7 cellular contexts compared by ENCODE assay signal in the genomic region with DNA sequence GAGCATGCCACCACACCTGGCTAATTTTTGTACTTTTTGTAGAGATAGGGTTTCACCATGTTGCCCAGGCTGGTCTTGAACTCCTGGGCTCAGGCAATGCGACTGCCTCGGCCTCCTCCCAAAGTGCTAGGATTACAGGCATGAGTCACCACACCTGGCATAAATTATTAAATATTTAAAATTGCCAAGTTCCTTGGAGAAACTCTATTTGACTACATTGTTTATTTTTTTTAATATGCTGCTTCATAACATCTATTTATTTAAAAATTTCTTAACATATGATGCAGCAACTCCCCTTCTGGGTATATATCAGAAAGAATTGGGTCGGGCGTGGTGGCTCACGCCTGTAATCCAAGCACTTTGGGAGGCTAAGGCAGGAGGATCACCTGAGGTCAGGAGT. TPM values are rescaled to one million over a fixed set of nuclear protein-coding genes. Genes with fewer than 3 reads are reported as not detected.
DNase-seq lines count a peak whose midpoint lies in the region.
"Not testable (repeated sequence)": the region's sequence is repeated elsewhere in the genome, so short reads cannot be mapped to it uniquely, and the experiment has no call there.
"Had no signal": no experiment of that assay in that cellular context is flagged by ENCODE, and none has a peak within 500 bp of the region (broad histone marks: within the 10 kb centered on the region; RNA-seq: fewer than 3 reads in every experiment).

No MANE protein-coding gene starts in this region.

- H3K9me3 ChIP-seq in MG63, result not testable (repeated sequence)

- H3K27me3 ChIP-seq in MG63, result not testable (repeated sequence)

- H3K4me3 ChIP-seq in MG63, result not testable (repeated sequence)

- DNase-seq in HCEC 1CT (peak; percentile 57), MG63 (peak; percentile 36), fibroblast of gingiva (ENCODE audit: low read depth) (peak; percentile 73), fibroblast of peridontal ligament (ENCODE audit: extremely low read depth) (peak; percentile 22)

- not testable (repeated sequence) for H3K36me3 ChIP-seq in MG63

RNA-seq across cellular contexts. Expression of gene NECTIN2, which starts 13.2 kb away (rescaled TPM):
- total RNA-seq in MG63 (2014; rRNA removed; shearing (Covaris generic); ENCODE audit: low replicate concordance), result 23.6 and 38.2 TPM in 2 replicates

RNA-seq across cellular contexts. Expression of gene BCAM, which starts 24.0 kb away (rescaled TPM):
- 4.1 and 6.1 TPM in 2 replicates for total RNA-seq in MG63 (2014; rRNA removed; shearing (Covaris generic); ENCODE audit: low replicate concordance)
- total RNA-seq: B cell; CD4-positive, alpha-beta T cell; CD8-positive, alpha-beta T cell had no signal

RNA-seq across cellular contexts. Expression of gene CBLC, which starts 55.2 kb away (rescaled TPM):
- total RNA-seq in MG63 (2014; rRNA removed; shearing (Covaris generic); ENCODE audit: low replicate concordance), result not detected in 2 replicates
- total RNA-seq: B cell; CD4-positive, alpha-beta T cell; CD8-positive, alpha-beta T cell had no signal

RNA-seq across cellular contexts. Expression of gene TOMM40, which starts 58.2 kb away (rescaled TPM):
- 265 and 461 TPM in 2 replicates for total RNA-seq in MG63 (2014; rRNA removed; shearing (Covaris generic); ENCODE audit: low replicate concordance)

Comparison
In these comparisons a context has a peak if more than half of its experiments do, and no peak if none do; other contexts are left out.
1. DNase-seq: peak in every context shown above with its lines; median percentile 73 in fibroblast of gingiva; 57 in HCEC 1CT; 36 in MG63; 22 in fibroblast of peridontal ligament.